In genomic region chr19:53086949-53087348, GRCh38 we compare ENCODE assay signal across 18 cellular contexts. TPM values are rescaled to one million over a fixed set of nuclear protein-coding genes. Genes with fewer than 3 reads are reported as not detected.
A peak's percentile ranks its signal among the peaks of the same experiment; 100 is the strongest.
DNase-seq lines count a peak whose midpoint lies in the region; ATAC-seq, FAIRE-seq and TF ChIP-seq lines count a peak whose summit lies in the region.
"Had no signal": no experiment of that assay in that cellular context is flagged by ENCODE, and none has a peak within 500 bp of the region (broad histone marks: within the 10 kb centered on the region; RNA-seq: fewer than 3 reads in every experiment).

No MANE protein-coding gene starts in this region.

- no peaks in the 10 kb centered on the region for H3K27me3 ChIP-seq in right cardiac atrium (ENCODE audit: control insufficient read depth, insufficient read depth)
- no peaks in the 10 kb centered on the region for H3K27me3 ChIP-seq in psoas muscle (ENCODE audit: insufficient read depth in 3 of 3, low read length in 2 of 3)
- no peaks in the 10 kb centered on the region for H3K27me3 ChIP-seq in H7 (ENCODE audit: control insufficient read depth, insufficient read depth, low read length)
- H3K27me3 ChIP-seq in pancreas = no peaks in the 10 kb centered on the region
- no peaks in the 10 kb centered on the region for H3K27me3 ChIP-seq in vagina
- H3K27me3 ChIP-seq: foreskin keratinocyte, MG63 had no signal

- DNase-seq in HFF-Myc (ENCODE audit: extremely low read depth, low read depth) = peak; percentile 16
- peak; percentile 95 for DNase-seq in choroid plexus epithelial cell (ENCODE audit: low read depth)
- DNase-seq in right cardiac atrium = peak; percentile 61 to 85 (median 72)
- peak; percentile 49 to 73 for DNase-seq in psoas muscle
- no peak for DNase-seq in H7
- DNase-seq in pancreas = no peak
- no peak for DNase-seq in vagina (ENCODE audit: extremely low spot score in 2 of 2)
- DNase-seq: activated T-cell treated with anti-CD3 and anti-CD28 coated beads, Interleukin-2, amount 50 U/mL, for 48 hours; AML-193; cerebellar nuclear complex; foreskin keratinocyte; GDM1; mesendoderm; MG63; NCI-H510A treated with DMSO at 0.1 percent for 48 hours had no signal

- TF ChIP-seq CTCF in HFF-Myc (IDR thresholded peaks at IDR 0.05; ENCODE audit: low read depth, low read length, missing control alignments) = no peak
- no peak for TF ChIP-seq CTCF in choroid plexus epithelial cell (conservative IDR thresholded peaks at IDR 0.05; ENCODE audit: low read depth, low read length)
- no peak for TF ChIP-seq CTCF in psoas muscle (IDR thresholded peaks at IDR 0.05)
- TF ChIP-seq CTCF in pancreas (IDR thresholded peaks at IDR 0.05) = no peak
- no peak for TF ChIP-seq CTCF in vagina (IDR thresholded peaks at IDR 0.05)

- FAIRE-seq in pancreas (lab: Jason Lieb, UNC) = no peak

- H3K4me1 ChIP-seq in right cardiac atrium (ENCODE audit: control insufficient read depth, insufficient read depth, low read length) (peaks cover 3% of the 10 kb centered on the region), psoas muscle (no peaks in the 10 kb centered on the region), pancreas (no peaks in the 10 kb centered on the region), vagina (no peaks in the 10 kb centered on the region)
- H3K4me1 ChIP-seq: foreskin keratinocyte had no signal

- H3K4me3 ChIP-seq in HFF-Myc (replicated peaks; ENCODE audit: low read depth, low read length) (no peak overlapping the region), choroid plexus epithelial cell (ENCODE audit: low read depth, low read length) (no peak overlapping the region), right cardiac atrium (ENCODE audit: low read length) (no peak overlapping the region), psoas muscle (no peak overlapping the region), H7 (ENCODE audit: insufficient read depth, low read depth, low read length) (no peak overlapping the region), pancreas (no peak overlapping the region), vagina (no peak overlapping the region)
- H3K4me3 ChIP-seq: MG63 had no signal

- no peak for TF ChIP-seq POLR2A in vagina (IDR thresholded peaks at IDR 0.05)
- TF ChIP-seq POLR2A in GM18505 (IDR thresholded peaks at IDR 0.05; ENCODE audit: borderline replicate concordance, extremely low read depth, insufficient read depth, insufficient read length) = no peak

- ATAC-seq in right cardiac atrium = peak; percentile 86 to 91
- peak in 3 of 4 donors; percentile 34 to 72 (median 52) for ATAC-seq in psoas muscle
- ATAC-seq in pancreas = no peak
- no peak for ATAC-seq in GM18505 (IDR thresholded peaks at IDR 0.05; ENCODE audit: unreplicated experiment)
- ATAC-seq: foreskin keratinocyte, sciatic nerve had no signal

- intact Hi-C loops in right cardiac atrium (cut with DNase I) (no loop called here), psoas muscle (cut with DNase I) (no loop called here), pancreas (cut with DNase I) (no loop called here), vagina (cut with DNase I) (no loop called here)

- H3K9me3 ChIP-seq in right cardiac atrium (ENCODE audit: control insufficient read depth, low read length) = no peaks in the 10 kb centered on the region
- H3K9me3 ChIP-seq in psoas muscle = no peaks in the 10 kb centered on the region
- no peaks in the 10 kb centered on the region for H3K9me3 ChIP-seq in pancreas
- H3K9me3 ChIP-seq in vagina = no peaks in the 10 kb centered on the region
- H3K9me3 ChIP-seq: MG63 had no signal

- H3K36me3 ChIP-seq in psoas muscle (ENCODE audit: insufficient read depth in 1 of 2, low read depth in 1 of 2) (peaks cover 3 to 94% of the 10 kb centered on the region in 2 donors), H7 (replicated peaks; ENCODE audit: control insufficient read depth, insufficient read depth, low read length) (peaks cover 9% of the 10 kb centered on the region), pancreas (peaks cover 0 to 32% (median 6%) of the 10 kb centered on the region in 3 donors), vagina (peaks cover 0 to 54% of the 10 kb centered on the region in 2 donors)

- H3K27ac ChIP-seq in right cardiac atrium (ENCODE audit: low read length) (peak overlapping the region; percentile 81), psoas muscle (peak overlapping the region; percentile 61), pancreas (no peak overlapping the region), vagina (no peak overlapping the region)
- H3K27ac ChIP-seq: foreskin keratinocyte had no signal

- WGBS in right cardiac atrium = 31% methylated on average over 5 of the region's 5 CpGs
- 44 to 64% (median 54%) methylated on average over 5 of the region's 5 CpGs for WGBS in psoas muscle, 3 donors
- WGBS in pancreas, 2 donors = 66 to 67% methylated on average over 5 of the region's 5 CpGs

RNA-seq across cellular contexts. Expression of gene ZNF160, which starts 16.3 kb away (rescaled TPM):
- 10 to 100 TPM; 15.9 to 23.1 (median 18.1) TPM for total RNA-seq in right cardiac atrium
- polyA plus RNA-seq in right cardiac atrium = 17.7 TPM
- 10 to 100 TPM in 2 of 4 donors, 1 to 10 TPM in 2; 7.5 to 12.4 (median 10.4) TPM for total RNA-seq in psoas muscle
- 10 to 100 TPM in 1 of 3 donors, 1 to 10 TPM in 2; 4.9 to 12.9 (median 6.9) TPM for polyA plus RNA-seq in psoas muscle
- 21.6 and 48.7 TPM in 2 replicates for total RNA-seq in H7 (2014; rRNA removed; shearing (Covaris generic))
- total RNA-seq in pancreas = 10 to 100 TPM in 4 of 6 donors, 1 to 10 TPM in 2; 6.4 to 18.7 (median 12.5) TPM
- polyA plus RNA-seq in pancreas = 10 to 100 TPM; 14.6 to 21.4 TPM
- total RNA-seq in vagina = 41.7 TPM

RNA-seq across cellular contexts. Expression of gene ERVV-2, which starts 42.4 kb away (rescaled TPM):
- total RNA-seq in right cardiac atrium (not detected), psoas muscle (not detected), pancreas (not detected), vagina (not detected)
- polyA plus RNA-seq in right cardiac atrium (not detected), psoas muscle (not detected), pancreas (not detected)
- 0.14 and 1.1 TPM in 2 replicates for total RNA-seq in H7 (2014; rRNA removed; shearing (Covaris generic))
- total RNA-seq: foreskin keratinocyte, RPMI7951, sciatic nerve had no signal
- polyA plus RNA-seq: foreskin keratinocyte had no signal

RNA-seq across cellular contexts. Expression of gene ZNF415, which starts 45.8 kb away (rescaled TPM):
- total RNA-seq in right cardiac atrium (10 to 100 TPM; 20.7 to 26.8 (median 22.1) TPM), psoas muscle (1 to 10 TPM; 3.9 to 9.2 (median 6.3) TPM), pancreas (1 to 10 TPM; 1.9 to 7.9 (median 4.5) TPM), vagina (6.6 TPM)
- polyA plus RNA-seq in right cardiac atrium (20.4 TPM), psoas muscle (1 to 10 TPM; 3.9 to 7.8 (median 7.7) TPM), pancreas (1 to 10 TPM; 5.5 to 6.3 TPM)
- total RNA-seq in H7 (2014; rRNA removed; shearing (Covaris generic)) = 5.5 and 9.6 TPM in 2 replicates

Comparison
In these comparisons a context has a peak if more than half of its experiments do, and no peak if none do; other contexts are left out.
1. DNase-seq: peak in HFF-Myc (single experiment), choroid plexus epithelial cell (single experiment), right cardiac atrium (3 of 3) and psoas muscle (2 of 2); none in H7 (single experiment), pancreas (0 of 6) and vagina (0 of 2).
2. ATAC-seq: peak in right cardiac atrium (2 of 2) and psoas muscle (3 of 4); none in pancreas (0 of 4) and GM18505 (single experiment).
3. H3K27ac ChIP-seq: peak in right cardiac atrium (single experiment) and psoas muscle (single experiment); none in pancreas (0 of 4) and vagina (single experiment).